1 cellular context compared by ENCODE assay signal in the genomic region with DNA sequence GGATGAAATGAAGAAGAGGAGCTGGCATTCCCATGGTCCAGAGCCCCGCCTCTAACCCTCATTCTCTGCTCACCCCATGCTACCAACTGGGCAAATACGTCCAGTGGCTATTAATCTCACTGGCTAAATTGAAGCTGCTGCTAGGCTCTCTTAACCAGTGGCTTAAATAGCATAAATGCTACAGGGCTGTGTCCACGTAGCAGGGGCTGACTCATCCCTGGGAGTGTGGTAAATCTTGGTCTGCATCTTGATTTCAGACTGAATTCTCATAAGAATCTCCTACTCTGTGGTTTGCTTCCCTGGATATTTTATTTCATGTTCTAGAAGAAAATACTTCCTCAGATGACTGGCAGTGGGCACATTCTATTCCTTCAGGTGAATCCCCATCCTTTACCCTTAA.
TF ChIP-seq lines count a peak whose summit lies in the region.

No MANE protein-coding gene starts in this region.

TF ChIP-seq in GM23338, 12 proteins besides CTCF, POLR2A, EP300 and RAD21 (continued from another document):
- TF ChIP-seq, protein P1, sequence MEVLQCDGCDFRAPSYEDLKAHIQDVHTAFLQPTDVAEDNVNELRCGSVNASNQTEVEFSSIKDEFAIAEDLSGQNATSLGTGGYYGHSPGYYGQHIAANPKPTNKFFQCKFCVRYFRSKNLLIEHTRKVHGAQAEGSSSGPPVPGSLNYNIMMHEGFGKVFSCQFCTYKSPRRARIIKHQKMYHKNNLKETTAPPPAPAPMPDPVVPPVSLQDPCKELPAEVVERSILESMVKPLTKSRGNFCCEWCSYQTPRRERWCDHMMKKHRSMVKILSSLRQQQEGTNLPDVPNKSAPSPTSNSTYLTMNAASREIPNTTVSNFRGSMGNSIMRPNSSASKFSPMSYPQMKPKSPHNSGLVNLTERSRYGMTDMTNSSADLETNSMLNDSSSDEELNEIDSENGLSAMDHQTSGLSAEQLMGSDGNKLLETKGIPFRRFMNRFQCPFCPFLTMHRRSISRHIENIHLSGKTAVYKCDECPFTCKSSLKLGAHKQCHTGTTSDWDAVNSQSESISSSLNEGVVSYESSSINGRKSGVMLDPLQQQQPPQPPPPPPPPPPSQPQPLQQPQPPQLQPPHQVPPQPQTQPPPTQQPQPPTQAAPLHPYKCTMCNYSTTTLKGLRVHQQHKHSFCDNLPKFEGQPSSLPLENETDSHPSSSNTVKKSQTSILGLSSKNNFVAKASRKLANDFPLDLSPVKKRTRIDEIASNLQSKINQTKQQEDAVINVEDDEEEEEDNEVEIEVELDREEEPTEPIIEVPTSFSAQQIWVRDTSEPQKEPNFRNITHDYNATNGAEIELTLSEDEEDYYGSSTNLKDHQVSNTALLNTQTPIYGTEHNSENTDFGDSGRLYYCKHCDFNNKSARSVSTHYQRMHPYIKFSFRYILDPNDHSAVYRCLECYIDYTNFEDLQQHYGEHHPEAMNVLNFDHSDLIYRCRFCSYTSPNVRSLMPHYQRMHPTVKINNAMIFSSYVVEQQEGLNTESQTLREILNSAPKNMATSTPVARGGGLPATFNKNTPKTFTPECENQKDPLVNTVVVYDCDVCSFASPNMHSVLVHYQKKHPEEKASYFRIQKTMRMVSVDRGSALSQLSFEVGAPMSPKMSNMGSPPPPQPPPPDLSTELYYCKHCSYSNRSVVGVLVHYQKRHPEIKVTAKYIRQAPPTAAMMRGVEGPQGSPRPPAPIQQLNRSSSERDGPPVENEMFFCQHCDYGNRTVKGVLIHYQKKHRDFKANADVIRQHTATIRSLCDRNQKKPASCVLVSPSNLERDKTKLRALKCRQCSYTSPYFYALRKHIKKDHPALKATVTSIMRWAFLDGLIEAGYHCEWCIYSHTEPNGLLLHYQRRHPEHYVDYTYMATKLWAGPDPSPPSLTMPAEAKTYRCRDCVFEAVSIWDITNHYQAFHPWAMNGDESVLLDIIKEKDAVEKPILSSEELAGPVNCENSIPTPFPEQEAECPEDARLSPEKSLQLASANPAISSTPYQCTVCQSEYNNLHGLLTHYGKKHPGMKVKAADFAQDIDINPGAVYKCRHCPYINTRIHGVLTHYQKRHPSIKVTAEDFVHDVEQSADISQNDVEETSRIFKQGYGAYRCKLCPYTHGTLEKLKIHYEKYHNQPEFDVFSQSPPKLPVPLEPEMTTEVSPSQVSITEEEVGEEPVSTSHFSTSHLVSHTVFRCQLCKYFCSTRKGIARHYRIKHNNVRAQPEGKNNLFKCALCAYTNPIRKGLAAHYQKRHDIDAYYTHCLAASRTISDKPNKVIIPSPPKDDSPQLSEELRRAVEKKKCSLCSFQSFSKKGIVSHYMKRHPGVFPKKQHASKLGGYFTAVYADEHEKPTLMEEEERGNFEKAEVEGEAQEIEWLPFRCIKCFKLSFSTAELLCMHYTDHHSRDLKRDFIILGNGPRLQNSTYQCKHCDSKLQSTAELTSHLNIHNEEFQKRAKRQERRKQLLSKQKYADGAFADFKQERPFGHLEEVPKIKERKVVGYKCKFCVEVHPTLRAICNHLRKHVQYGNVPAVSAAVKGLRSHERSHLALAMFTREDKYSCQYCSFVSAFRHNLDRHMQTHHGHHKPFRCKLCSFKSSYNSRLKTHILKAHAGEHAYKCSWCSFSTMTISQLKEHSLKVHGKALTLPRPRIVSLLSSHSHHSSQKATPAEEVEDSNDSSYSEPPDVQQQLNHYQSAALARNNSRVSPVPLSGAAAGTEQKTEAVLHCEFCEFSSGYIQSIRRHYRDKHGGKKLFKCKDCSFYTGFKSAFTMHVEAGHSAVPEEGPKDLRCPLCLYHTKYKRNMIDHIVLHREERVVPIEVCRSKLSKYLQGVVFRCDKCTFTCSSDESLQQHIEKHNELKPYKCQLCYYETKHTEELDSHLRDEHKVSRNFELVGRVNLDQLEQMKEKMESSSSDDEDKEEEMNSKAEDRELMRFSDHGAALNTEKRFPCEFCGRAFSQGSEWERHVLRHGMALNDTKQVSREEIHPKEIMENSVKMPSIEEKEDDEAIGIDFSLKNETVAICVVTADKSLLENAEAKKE (CRISPR knock-in tag; IDR thresholded peaks at IDR 0.05): no peak
- TF ChIP-seq EZH2 (IDR thresholded peaks at IDR 0.05; ENCODE audit: low read depth, unreplicated experiment): no peak
